Comparison of ENCODE assay signal across 20 cellular contexts in genomic region chr4:147965056-147965455, GRCh38.
"Had no signal": no experiment of that assay in that cellular context is flagged by ENCODE, and none has a peak within 500 bp of the region (broad histone marks: within the 10 kb centered on the region; RNA-seq: fewer than 3 reads in every experiment).

No MANE protein-coding gene starts in this region.

- H3K4me3 ChIP-seq: heart right ventricle, right lobe of liver, skin epidermis, uterus had no signal

- H3K4me3 Mint-ChIP-seq: activated CD8-positive, alpha-beta T cell treated with anti-CD3 and anti-CD28 coated beads, Interleukin-2, amount 10 ng/mL, durations not matched to agents 7 days and 5 days; activated naive CD8-positive, alpha-beta T cell treated with anti-CD3 and anti-CD28 coated beads, Interleukin-2, amount 50 U/mL, for 24 hours; activated T-helper 1 cell treated with anti-CD3 and anti-CD28 coated beads, Interleukin-12 subunit alpha, Interleukin-12 subunit beta, Interleukin-2, Interleukin-4 antibody, amounts not matched to agents 30 ng/mL and 10 ng/mL and 1 ng/mL, durations not matched to agents 14 hours and 24 hours and 36 hours; naive thymus-derived CD8-positive, alpha-beta T cell; stimulated activated naive CD8-positive, alpha-beta T cell treated with anti-CD3 and anti-CD28 coated beads, Interleukin-15, amount 100 ng/mL, for 72 hours; T-cell had no signal

- DNase-seq: activated CD4-positive, alpha-beta T cell treated with anti-CD3 and anti-CD28 coated beads for 1 hour; activated CD4-positive, alpha-beta T cell treated with anti-CD3 and anti-CD28 coated beads, Interleukin-2, amount 50 U/mL, for 1 hour; activated CD8-positive, alpha-beta T cell treated with anti-CD3 and anti-CD28 coated beads, Interleukin-2, amount 10 ng/mL, durations not matched to agents 7 days and 5 days; activated gamma-delta T cell; activated naive CD4-positive, alpha-beta T cell treated with anti-CD3 and anti-CD28 coated beads, Interleukin-2, amount 50 U/mL, for 16 hours; activated naive CD8-positive, alpha-beta T cell treated with anti-CD3 and anti-CD28 coated beads, Interleukin-2, amount 50 U/mL, for 24 hours; effector memory CD4-positive, alpha-beta T cell; heart right ventricle; kidney; naive thymus-derived CD8-positive, alpha-beta T cell; right lobe of liver; stimulated activated CD4-positive, alpha-beta T cell treated with anti-CD3 and anti-CD28 coated beads, Interleukin-1b, Interleukin-23, amount 100 ng/mL, for 48 hours; stimulated activated naive CD8-positive, alpha-beta T cell treated with anti-CD3 and anti-CD28 coated beads, Interleukin-15, amount 100 ng/mL, for 72 hours; T-cell; trophoblast cell; uterus had no signal

- H3K27me3 ChIP-seq: heart right ventricle, right lobe of liver, uterus had no signal

- H3K9me3 Mint-ChIP-seq: activated naive CD8-positive, alpha-beta T cell treated with anti-CD3 and anti-CD28 coated beads, Interleukin-2, amount 50 U/mL, for 24 hours; activated T-helper 1 cell treated with anti-CD3 and anti-CD28 coated beads, Interleukin-12 subunit alpha, Interleukin-12 subunit beta, Interleukin-2, Interleukin-4 antibody, amounts not matched to agents 30 ng/mL and 10 ng/mL and 1 ng/mL, durations not matched to agents 14 hours and 24 hours and 36 hours; naive thymus-derived CD8-positive, alpha-beta T cell; T-cell had no signal

- H3K4me1 Mint-ChIP-seq: activated naive CD8-positive, alpha-beta T cell treated with anti-CD3 and anti-CD28 coated beads, Interleukin-2, amount 50 U/mL, for 24 hours; stimulated activated naive CD8-positive, alpha-beta T cell treated with anti-CD3 and anti-CD28 coated beads, Interleukin-15, amount 100 ng/mL, for 72 hours; T-cell had no signal

- H3K9me3 ChIP-seq: heart right ventricle, right lobe of liver, uterus had no signal

- H3K36me3 ChIP-seq: right lobe of liver, uterus had no signal

- H2AFZ ChIP-seq: parathyroid adenoma had no signal

- H3K27ac ChIP-seq: heart right ventricle, parathyroid adenoma, right lobe of liver, skin epidermis, uterus had no signal

- H3K27ac Mint-ChIP-seq: activated CD8-positive, alpha-beta T cell treated with anti-CD3 and anti-CD28 coated beads, Interleukin-2, amount 10 ng/mL, durations not matched to agents 7 days and 5 days; activated naive CD8-positive, alpha-beta T cell treated with anti-CD3 and anti-CD28 coated beads, Interleukin-2, amount 50 U/mL, for 24 hours; activated T-helper 1 cell treated with anti-CD3 and anti-CD28 coated beads, Interleukin-12 subunit alpha, Interleukin-12 subunit beta, Interleukin-2, Interleukin-4 antibody, amounts not matched to agents 30 ng/mL and 10 ng/mL and 1 ng/mL, durations not matched to agents 14 hours and 24 hours and 36 hours; stimulated activated naive CD8-positive, alpha-beta T cell treated with anti-CD3 and anti-CD28 coated beads, Interleukin-15, amount 100 ng/mL, for 72 hours; T-cell had no signal

- H3K4me1 ChIP-seq: parathyroid adenoma, right lobe of liver, uterus had no signal

- H3K27me3 Mint-ChIP-seq: activated naive CD8-positive, alpha-beta T cell treated with anti-CD3 and anti-CD28 coated beads, Interleukin-2, amount 50 U/mL, for 24 hours; naive thymus-derived CD8-positive, alpha-beta T cell; stimulated activated naive CD8-positive, alpha-beta T cell treated with anti-CD3 and anti-CD28 coated beads, Interleukin-15, amount 100 ng/mL, for 72 hours; T-cell had no signal

- H3K9ac ChIP-seq: parathyroid adenoma had no signal

- ATAC-seq: activated CD8-positive, alpha-beta T cell treated with anti-CD3 and anti-CD28 coated beads, Interleukin-2, amount 10 ng/mL, durations not matched to agents 7 days and 5 days; activated naive CD8-positive, alpha-beta T cell treated with anti-CD3 and anti-CD28 coated beads, Interleukin-2, amount 50 U/mL, for 24 hours; heart right ventricle; left lobe of liver; naive thymus-derived CD8-positive, alpha-beta T cell; right lobe of liver; stimulated activated naive CD8-positive, alpha-beta T cell treated with anti-CD3 and anti-CD28 coated beads, Interleukin-15, amount 100 ng/mL, for 72 hours; T-cell had no signal
